ENCODE assay signal across 21 cellular contexts in genomic region chr1:36705629-36706028, GRCh38.
DNase-seq lines count a peak whose midpoint lies in the region; FAIRE-seq and TF ChIP-seq lines count a peak whose summit lies in the region.
"Had no signal": no experiment of that assay in that cellular context is flagged by ENCODE, and none has a peak within 500 bp of the region (broad histone marks: within the 10 kb centered on the region; RNA-seq: fewer than 3 reads in every experiment).

No MANE protein-coding gene starts in this region.

- FAIRE-seq in H1 (lab: Jason Lieb, UNC): no peak
- FAIRE-seq: G401.6, GM12878 had no signal

- H4K8ac ChIP-seq in H1 (ENCODE audit: extremely low read depth, insufficient read depth, low read length): no peak overlapping the region

- H3K9ac ChIP-seq in BLaER1 treated with 17β-estradiol and CSF1 and Interleukin-3, amounts not matched to agents 10 nM and 100 nM: no peak overlapping the region
- H3K9ac ChIP-seq in H1 (replicated peaks in 1 of 4; ENCODE audit: extremely low read depth in 1 of 4, low read depth in 3 of 4, low read length in 3 of 4): no peak overlapping the region

- DNase-seq in H7 (peak; percentile 64), NCI-H510A (lab: John Stamatoyannopoulos, UW) (peak; percentile 100), H1 (ENCODE audit: low read depth in 1 of 2, low spot score in 2 of 2) (no peak), GDM1 (lab: John Stamatoyannopoulos, UW) (no peak), cardiac septum (ENCODE audit: low spot score) (no peak), GOT3 (lab: John Stamatoyannopoulos, UW) (no peak)
- no peak for DNase-seq in activated effector memory CD4-positive, alpha-beta T cell treated with anti-CD3 and anti-CD28 coated beads, Interleukin-2, amount 50 U/mL, for 16 hours
- DNase-seq: activated CD4-positive, CD25-positive, alpha-beta regulatory T cell treated with anti-CD3 and anti-CD28 coated beads, Interleukin-2, amount 50 U/mL, for 72 hours; activated naive CD8-positive, alpha-beta T cell treated with anti-CD3 and anti-CD28 coated beads, Interleukin-2, amount 10 ng/mL, durations not matched to agents 7 days and 5 days; body of pancreas; CD8-positive, alpha-beta memory T cell; colonic mucosa; mesendoderm; natural killer cell; NCI-H2081 treated with DMSO at 0.1 percent for 48 hours; SIG-M5; stimulated activated CD4-positive, alpha-beta T cell treated with anti-CD3 and anti-CD28 coated beads, Interleukin-4, amount 100 ng/mL, for 1 hour had no signal

- no peak for TF ChIP-seq EP300 in H1 (IDR thresholded peaks at IDR 0.05; ENCODE audit: borderline replicate concordance in 1 of 2, low read depth in 2 of 2, low read length in 2 of 2)

- no peak overlapping the region for H4K91ac ChIP-seq in H1 (replicated peaks; ENCODE audit: insufficient read length, low read length)

- H3K23ac ChIP-seq in H1 (ENCODE audit: insufficient read length): no peak overlapping the region

- no peak overlapping the region for H2BK15ac ChIP-seq in H1 (ENCODE audit: low read length)

- no peak overlapping the region for H3K4ac ChIP-seq in H1 (replicated peaks; ENCODE audit: insufficient read length, low read depth, low read length)

- no peaks in the 10 kb centered on the region; a peak in 1 of 22 replicates for H4K20me1 ChIP-seq in BLaER1 treated with 17β-estradiol and CSF1 and Interleukin-3, amounts not matched to agents 10 nM and 100 nM
- H4K20me1 ChIP-seq in H1 (replicated peaks in 1 of 2; ENCODE audit: control insufficient read depth in 1 of 2, insufficient read depth in 2 of 2, low read length in 2 of 2): no peaks in the 10 kb centered on the region

- POLR2A ChIA-PET in H1 (lab: Charles Lee; ENCODE audit: partially characterized antibody): interaction anchor here (0.7 kb wide), 1 partner anchor 15 kb away, joined by 3 read pairs; no protein-coding TSS in a partner anchor

- no peak overlapping the region for H2AK5ac ChIP-seq in H1 (ENCODE audit: low read depth, low read length)

- peak in 2 of 3 experiments; percentile 5 to 8; a peak in 2 of 4 replicates for TF ChIP-seq CTCF in H1 (IDR thresholded peaks at IDR 0.05; ENCODE audit: control extremely low read depth in 1 of 3, insufficient read depth in 1 of 3, low read depth in 1 of 3, low read length in 3 of 3)

- H3K4me2 ChIP-seq in BLaER1 treated with 17β-estradiol and CSF1 and Interleukin-3, amounts not matched to agents 10 nM and 100 nM: peak overlapping the region in 7 of 11 experiments; percentile 52 to 82 (median 79); a peak in 13 of 22 replicates
- no peak overlapping the region for H3K4me2 ChIP-seq in H1 (ENCODE audit: insufficient read depth in 1 of 2, low read depth in 2 of 2, low read length in 2 of 2)

- H2AFZ ChIP-seq in H1 (ENCODE audit: low read length): no peak overlapping the region

- no peak for TF ChIP-seq POLR2A in H1 (IDR thresholded peaks at IDR 0.05; ENCODE audit: control extremely low read depth in 1 of 2, low read depth in 2 of 2, low read length in 2 of 2)

- H3K4me3 ChIP-seq in BLaER1 treated with 17β-estradiol and CSF1 and Interleukin-3, amounts not matched to agents 10 nM and 100 nM: no peak overlapping the region
- H3K4me3 ChIP-seq in H7 (ENCODE audit: insufficient read depth, low read depth, low read length) (no peak overlapping the region), H1 (ENCODE audit: extremely low read depth in 1 of 4, insufficient read depth in 2 of 4, low read depth in 3 of 4, low read length in 4 of 4) (no peak overlapping the region)
- H3K4me3 ChIP-seq: body of pancreas, colonic mucosa, GM12878, skin epidermis had no signal

- no peak overlapping the region for H3K18ac ChIP-seq in H1 (ENCODE audit: extremely low read depth, low read length)

- peak; percentile 45 to 56 for TF ChIP-seq RAD21 in H1 (IDR thresholded peaks at IDR 0.05 in 1 of 2, conservative IDR thresholded peaks at IDR 0.05 in 1 of 2; ENCODE audit: low read depth in 2 of 2, low read length in 2 of 2)

- 69% methylated on average over 4 of the region's 4 CpGs; no CpG with 5 or more reads in 1 of the 2 experiments for WGBS in H1 (ENCODE audit: extremely low coverage in 1 of 2, insufficient coverage in 1 of 2, insufficient read length in 1 of 2, insufficient replicate concordance in 2 of 2, low coverage in 1 of 2, low lambda C conversion rate in 2 of 2, missing lambda C conversion rate in 1 of 2), 2 experiments

- H3K9me3 ChIP-seq in BLaER1 treated with 17β-estradiol and CSF1 and Interleukin-3, amounts not matched to agents 10 nM and 100 nM (replicated peaks in 1 of 11): no peaks in the 10 kb centered on the region
- H3K9me3 ChIP-seq in H1 (ENCODE audit: insufficient read depth in 2 of 2, low read depth in 1 of 2, low read length in 1 of 2): no peaks in the 10 kb centered on the region
- H3K9me3 ChIP-seq: body of pancreas, colonic mucosa had no signal

- H3K36me3 ChIP-seq in BLaER1 treated with 17β-estradiol and CSF1 and Interleukin-3, amounts not matched to agents 10 nM and 100 nM: no peaks in the 10 kb centered on the region
- H3K36me3 ChIP-seq in H7 (replicated peaks; ENCODE audit: control insufficient read depth, insufficient read depth, low read length): no peaks in the 10 kb centered on the region
- H3K36me3 ChIP-seq in H1 (ENCODE audit: control insufficient read depth in 2 of 4, insufficient read depth in 4 of 4, low read length in 3 of 4): no peaks in the 10 kb centered on the region
- H3K36me3 ChIP-seq: colonic mucosa had no signal

- H2BK20ac ChIP-seq in H1 (ENCODE audit: low read length): no peak overlapping the region

- intact Hi-C loops in cardiac septum (cut with DNase I): no loop called here

- no peaks in the 10 kb centered on the region for H3K79me1 ChIP-seq in H1 (ENCODE audit: low read depth, low read length)

- no peak overlapping the region for H3K14ac ChIP-seq in H1 (ENCODE audit: insufficient read length)

- no peak overlapping the region for H3K27ac ChIP-seq in BLaER1 treated with 17β-estradiol and CSF1 and Interleukin-3, amounts not matched to agents 10 nM and 100 nM
- H3K27ac ChIP-seq in H1 (ENCODE audit: low read depth, low read length): no peak overlapping the region
- H3K27ac ChIP-seq: body of pancreas, colonic mucosa, skin epidermis had no signal

- no peak overlapping the region for H4K5ac ChIP-seq in H1 (ENCODE audit: insufficient read length, low read depth, low read length)

- no peaks in the 10 kb centered on the region for H3K27me3 ChIP-seq in BLaER1 treated with 17β-estradiol and CSF1 and Interleukin-3, amounts not matched to agents 10 nM and 100 nM
- H3K27me3 ChIP-seq in H7 (ENCODE audit: control insufficient read depth, insufficient read depth, low read length): peaks cover 4% of the 10 kb centered on the region; the same call in 1 of the 2 replicates
- no peaks in the 10 kb centered on the region; a peak in 2 of 7 replicates for H3K27me3 ChIP-seq in H1 (replicated peaks in 1 of 4; ENCODE audit: control insufficient read depth in 3 of 4, extremely low read depth in 1 of 4, insufficient read depth in 3 of 4, low read length in 3 of 4)
- H3K27me3 ChIP-seq: colonic mucosa had no signal

- 0 out of 2 replicates have a peak, but pooled peaks cover 3% of the 10 kb centered on the region for H3K23me2 ChIP-seq in H1 (ENCODE audit: low read depth, low read length)

- CTCF ChIA-PET in H1 (lab: Charles Lee; ENCODE audit: partially characterized antibody): interaction anchor here (0.6 to 1.9 kb wide), 20 partner anchors 10 to 385 kb away, joined by 3 to 8 read pairs (median 4); no protein-coding TSS in a partner anchor

- H2BK5ac ChIP-seq in H1 (ENCODE audit: low read depth, low read length): no peak overlapping the region

- H2BK12ac ChIP-seq in H1 (ENCODE audit: low read depth, low read length): no peak overlapping the region

- no peak overlapping the region for H2BK120ac ChIP-seq in H1 (replicated peaks; ENCODE audit: low read depth, low read length)

- H3K79me2 ChIP-seq in H1 (ENCODE audit: control insufficient read depth in 1 of 2, insufficient read depth in 2 of 2, low read length in 2 of 2): no peaks in the 10 kb centered on the region

- no peak overlapping the region for H3K56ac ChIP-seq in H1 (replicated peaks; ENCODE audit: insufficient read length, low read depth, low read length)

- peaks cover 14 to 49% (median 31%) of the 10 kb centered on the region in 10 experiments for H3K4me1 ChIP-seq in BLaER1 treated with 17β-estradiol and CSF1 and Interleukin-3, amounts not matched to agents 10 nM and 100 nM
- peaks cover 0 to 5% (median 2%) of the 10 kb centered on the region in 4 experiments; a peak in 6 of 7 replicates for H3K4me1 ChIP-seq in H1 (replicated peaks in 1 of 4; ENCODE audit: control insufficient read depth in 3 of 4, insufficient read depth in 4 of 4, low read length in 3 of 4)
- H3K4me1 ChIP-seq: colonic mucosa had no signal

TF ChIP-seq in H1, 55 proteins besides CTCF, POLR2A, EP300 and RAD21:
- TF ChIP-seq POLR2AphosphoS5 (IDR thresholded peaks at IDR 0.05; ENCODE audit: low read depth, low read length) (no peak), GABPA (IDR thresholded peaks at IDR 0.05; ENCODE audit: borderline replicate concordance, insufficient read depth, low read length) (no peak), BRCA1 (IDR thresholded peaks at IDR 0.05; ENCODE audit: low read depth, low read length) (no peak), FOSL1 (IDR thresholded peaks at IDR 0.05; ENCODE audit: insufficient read depth, low read depth, low read length) (no peak)

Comparison
In these comparisons a context has a peak if more than half of its experiments do, and no peak if none do; other contexts are left out.
1. H3K4me2 ChIP-seq: peak in BLaER1 treated with 17β-estradiol and CSF1 and Interleukin-3, amounts not matched to agents 10 nM and 100 nM (7 of 11); none in H1 (0 of 2).
2. DNase-seq: peak in H7 (single experiment) and NCI-H510A (single experiment); none in H1 (0 of 2), GDM1 (single experiment), cardiac septum (single experiment), GOT3 (single experiment) and activated effector memory CD4-positive, alpha-beta T cell treated with anti-CD3 and anti-CD28 coated beads, Interleukin-2, amount 50 U/mL, for 16 hours (single experiment).